ENCODE assay signal across 9 cellular contexts in genomic region chr7:131027287-131027773, GRCh38.
DNase-seq lines count a peak whose midpoint lies in the region; ATAC-seq and TF ChIP-seq lines count a peak whose summit lies in the region.
"Had no signal": no experiment of that assay in that cellular context is flagged by ENCODE, and none has a peak within 500 bp of the region (broad histone marks: within the 10 kb centered on the region; RNA-seq: fewer than 3 reads in every experiment).

No MANE protein-coding gene starts in this region.

- ATAC-seq in stimulated activated naive B cell treated with anti-CD40 and anti-IgM and Interleukin-4, amounts not matched to agents 10 μg/mL and 1 μg/mL and 100 μg/mL, for 72 hours (replicated peaks) = no peak
- no peak for ATAC-seq in HG02759 (IDR thresholded peaks at IDR 0.05; ENCODE audit: unreplicated experiment)
- ATAC-seq in HG03097 (IDR thresholded peaks at IDR 0.05; ENCODE audit: low FRiP score, unreplicated experiment) = no peak

- no peak overlapping the region for H3K4me3 ChIP-seq in BJ (ENCODE audit: low read depth, low read length)
- H3K4me3 ChIP-seq in HL-60 (replicated peaks; ENCODE audit: insufficient read depth, low read length) = no peak overlapping the region
- H3K4me3 ChIP-seq: adrenal gland had no signal

- peak overlapping the region; percentile 60 for H3K4me3 Mint-ChIP-seq in glutamatergic neuron (ENCODE audit: unreplicated experiment)
- peak overlapping the region; percentile 41 to 44 for H3K4me3 Mint-ChIP-seq in stimulated activated naive B cell treated with anti-CD40 and anti-IgM and Interleukin-4, amounts not matched to agents 10 μg/mL and 1 μg/mL and 100 μg/mL, for 72 hours

- peak overlapping the region; percentile 55 for H3K27ac ChIP-seq in HL-60 (replicated peaks)

- H3K4me1 Mint-ChIP-seq in glutamatergic neuron (ENCODE audit: low read depth, unreplicated experiment) = peaks cover 19% of the 10 kb centered on the region
- peaks cover 41 to 78% of the 10 kb centered on the region in 2 donors for H3K4me1 Mint-ChIP-seq in stimulated activated naive B cell treated with anti-CD40 and anti-IgM and Interleukin-4, amounts not matched to agents 10 μg/mL and 1 μg/mL and 100 μg/mL, for 72 hours

- H3K27ac Mint-ChIP-seq in glutamatergic neuron (ENCODE audit: unreplicated experiment) = peak overlapping the region; percentile 95
- peak overlapping the region; percentile 95 for H3K27ac Mint-ChIP-seq in stimulated activated naive B cell treated with anti-CD40 and anti-IgM and Interleukin-4, amounts not matched to agents 10 μg/mL and 1 μg/mL and 100 μg/mL, for 72 hours

- peaks cover 2% of the 10 kb centered on the region for H3K9me3 Mint-ChIP-seq in glutamatergic neuron (ENCODE audit: unreplicated experiment)
- peaks cover 0 to 4% of the 10 kb centered on the region in 2 donors for H3K9me3 Mint-ChIP-seq in stimulated activated naive B cell treated with anti-CD40 and anti-IgM and Interleukin-4, amounts not matched to agents 10 μg/mL and 1 μg/mL and 100 μg/mL, for 72 hours

- H3K36me3 Mint-ChIP-seq in glutamatergic neuron (ENCODE audit: unreplicated experiment) = no peaks in the 10 kb centered on the region
- peaks cover 19 to 29% of the 10 kb centered on the region in 2 donors for H3K36me3 Mint-ChIP-seq in stimulated activated naive B cell treated with anti-CD40 and anti-IgM and Interleukin-4, amounts not matched to agents 10 μg/mL and 1 μg/mL and 100 μg/mL, for 72 hours

- TF ChIP-seq CTCF in BJ (IDR thresholded peaks at IDR 0.05; ENCODE audit: insufficient read depth, low read depth, low read length) = no peak
- no peak for TF ChIP-seq CTCF in HL-60 (IDR thresholded peaks at IDR 0.05; ENCODE audit: insufficient read depth, low read length)
- TF ChIP-seq CTCF in glutamatergic neuron (IDR thresholded peaks at IDR 0.05; ENCODE audit: partially characterized antibody, unreplicated experiment) = no peak

- peaks cover 1% of the 10 kb centered on the region for H3K27me3 Mint-ChIP-seq in glutamatergic neuron (ENCODE audit: unreplicated experiment)
- no peaks in the 10 kb centered on the region for H3K27me3 Mint-ChIP-seq in stimulated activated naive B cell treated with anti-CD40 and anti-IgM and Interleukin-4, amounts not matched to agents 10 μg/mL and 1 μg/mL and 100 μg/mL, for 72 hours

- no peaks in the 10 kb centered on the region; the same call in 1 of the 2 replicates for H3K36me3 ChIP-seq in BJ (ENCODE audit: control insufficient read depth, insufficient read depth, low read length)

- DNase-seq in BJ (ENCODE audit: low read depth) = peak; percentile 94
- peak; percentile 68 to 76 for DNase-seq in HL-60 (ENCODE audit: low read depth in 1 of 2, low spot score in 1 of 2)
- peak; percentile 38 for DNase-seq in activated CD8-positive, alpha-beta memory T cell treated with anti-CD3 and anti-CD28 coated beads, Interleukin-2, amount 50 U/mL, for 4 hours
- DNase-seq in glutamatergic neuron = peak; percentile 68
- DNase-seq in stimulated activated naive B cell treated with anti-CD40 and anti-IgM and Interleukin-4, amounts not matched to agents 10 μg/mL and 1 μg/mL and 100 μg/mL, for 72 hours = no peak
- DNase-seq in NCI-H1930 (lab: John Stamatoyannopoulos, UW) = no peak

- CTCF ChIA-PET in BJ (lab: Yijun Ruan, JAX) = interaction anchor here (0.9 to 2.6 kb wide), 5 partner anchors 8 to 130 kb away, joined by 3 to 9 read pairs (median 7); no protein-coding TSS in a partner anchor

- H3K27me3 ChIP-seq in BJ (ENCODE audit: control insufficient read depth, insufficient read depth, low read length) (no peaks in the 10 kb centered on the region), HL-60 (ENCODE audit: insufficient read depth, poor library complexity, severe bottlenecking) (no peaks in the 10 kb centered on the region)
- H3K27me3 ChIP-seq: adrenal gland had no signal

- POLR2A ChIA-PET in BJ (lab: Charles Lee) = interaction anchor here (0.6 to 0.7 kb wide), 2 partner anchors 131 to 133 kb away, joined by 4 to 6 read pairs; no protein-coding TSS in a partner anchor

Comparison
In these comparisons a context has a peak if more than half of its experiments do, and no peak if none do; other contexts are left out.
1. DNase-seq: peak in BJ (single experiment), HL-60 (2 of 2), activated CD8-positive, alpha-beta memory T cell treated with anti-CD3 and anti-CD28 coated beads, Interleukin-2, amount 50 U/mL, for 4 hours (single experiment) and glutamatergic neuron (single experiment); none in stimulated activated naive B cell treated with anti-CD40 and anti-IgM and Interleukin-4, amounts not matched to agents 10 μg/mL and 1 μg/mL and 100 μg/mL, for 72 hours (single experiment) and NCI-H1930 (0 of 2).